ENCODE assay signal across 29 cellular contexts in the genomic region with DNA sequence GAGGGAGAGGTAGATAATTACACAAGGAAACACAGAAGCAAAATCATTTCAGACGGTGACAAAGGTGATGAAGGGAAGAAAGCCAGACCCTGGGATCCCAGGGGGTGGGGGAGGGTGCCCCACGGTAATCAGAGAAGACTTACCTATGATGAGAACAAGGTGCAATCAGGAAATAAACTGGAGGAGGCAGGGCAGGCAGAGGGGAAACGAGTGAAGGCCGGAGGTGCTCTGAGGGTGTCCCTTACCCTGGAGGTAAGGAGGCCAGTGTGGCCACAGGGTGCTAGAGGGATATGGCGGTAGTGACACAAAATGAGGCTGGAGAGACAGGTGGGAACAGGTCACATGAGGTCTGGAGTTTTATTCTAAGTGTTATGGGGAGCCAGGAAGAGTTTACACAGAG. TPM values are rescaled to one million over a fixed set of nuclear protein-coding genes. Genes with fewer than 3 reads are reported as not detected.
"Had no signal": no experiment of that assay in that cellular context is flagged by ENCODE, and none has a peak within 500 bp of the region (broad histone marks: within the 10 kb centered on the region; RNA-seq: fewer than 3 reads in every experiment).

No MANE protein-coding gene starts in this region.

- H3K9ac ChIP-seq: KMS-11 had no signal

- H3K36me3 Mint-ChIP-seq: activated naive CD4-positive, alpha-beta T cell treated with anti-CD3 and anti-CD28 coated beads, Interleukin-2, amount 50 U/mL, for 24 hours had no signal

- H3K4me3 ChIP-seq: ascending aorta, body of pancreas had no signal

- FAIRE-seq: bronchial epithelial cell, TTC549 had no signal

- H3K27me3 ChIP-seq: ascending aorta, body of pancreas had no signal

- H3K9me3 ChIP-seq: ascending aorta, body of pancreas had no signal

- H3K4me2 ChIP-seq: KMS-11 had no signal

- H3K9me3 Mint-ChIP-seq: activated CD4-positive, alpha-beta memory T cell treated with anti-CD3 and anti-CD28 coated beads, Interleukin-2, amount 10 ng/mL, durations not matched to agents 7 days and 5 days; activated naive CD4-positive, alpha-beta T cell treated with anti-CD3 and anti-CD28 coated beads, Interleukin-2, amount 50 U/mL, for 24 hours; activated naive CD8-positive, alpha-beta T cell treated with anti-CD3 and anti-CD28 coated beads, Interleukin-2, amount 50 U/mL, for 24 hours; activated T-cell treated with anti-CD3 and anti-CD28 coated beads, Interleukin-2, amount 50 U/mL, for 72 hours had no signal

- H3K27ac Mint-ChIP-seq: activated CD4-positive, alpha-beta memory T cell treated with anti-CD3 and anti-CD28 coated beads, Interleukin-2, amount 10 ng/mL, durations not matched to agents 7 days and 5 days; activated CD4-positive, alpha-beta T cell treated with anti-CD3 and anti-CD28 coated beads for 36 hours; activated naive CD4-positive, alpha-beta T cell treated with anti-CD3 and anti-CD28 coated beads, Interleukin-2, amount 50 U/mL, for 24 hours; activated naive CD8-positive, alpha-beta T cell treated with anti-CD3 and anti-CD28 coated beads, Interleukin-2, amount 50 U/mL, for 24 hours; activated T-cell treated with anti-CD3 and anti-CD28 coated beads, Interleukin-2, amount 50 U/mL, for 72 hours had no signal

- H3K36me3 ChIP-seq: ascending aorta, WERI-Rb-1 had no signal

- ATAC-seq: activated CD4-positive, alpha-beta T cell treated with anti-CD3 and anti-CD28 coated beads for 36 hours; activated naive CD8-positive, alpha-beta T cell treated with anti-CD3 and anti-CD28 coated beads, Interleukin-2, amount 50 U/mL, for 24 hours; activated T-cell treated with anti-CD3 and anti-CD28 coated beads, Interleukin-2, amount 50 U/mL, for 72 hours; body of pancreas had no signal

- DNase-seq: activated CD4-positive, alpha-beta memory T cell treated with anti-CD3 and anti-CD28 coated beads, Interleukin-2, amount 10 ng/mL, durations not matched to agents 7 days and 5 days; activated CD4-positive, alpha-beta T cell treated with anti-CD3 and anti-CD28 coated beads for 36 hours; activated CD4-positive, alpha-beta T cell treated with anti-CD3 and anti-CD28 coated beads, Interleukin-2, amount 50 U/mL, for 1 hour; activated naive CD8-positive, alpha-beta T cell treated with anti-CD3 and anti-CD28 coated beads, Interleukin-2, amount 50 U/mL, for 24 hours; activated T-cell treated with anti-CD3 and anti-CD28 coated beads for 4 hours; activated T-cell treated with anti-CD3 and anti-CD28 coated beads, Interleukin-2, amount 50 U/mL, for 72 hours; amniotic stem cell; body of pancreas; NCI-H1092; NCI-H1417; NCI-H1930; NCI-H2171; NCI-H2227 treated with DMSO at 0.1 percent for 48 hours; NCI-H526; NCI-H82; SIG-M5; T-helper 2 cell; T1000; WERI-Rb-1 had no signal

- H3K4me3 Mint-ChIP-seq: activated CD4-positive, alpha-beta memory T cell treated with anti-CD3 and anti-CD28 coated beads, Interleukin-2, amount 10 ng/mL, durations not matched to agents 7 days and 5 days; activated CD4-positive, alpha-beta T cell treated with anti-CD3 and anti-CD28 coated beads for 36 hours; activated naive CD4-positive, alpha-beta T cell treated with anti-CD3 and anti-CD28 coated beads, Interleukin-2, amount 50 U/mL, for 24 hours; activated naive CD8-positive, alpha-beta T cell treated with anti-CD3 and anti-CD28 coated beads, Interleukin-2, amount 50 U/mL, for 24 hours; activated T-cell treated with anti-CD3 and anti-CD28 coated beads, Interleukin-2, amount 50 U/mL, for 72 hours had no signal

- H3K27me3 Mint-ChIP-seq: activated CD4-positive, alpha-beta T cell treated with anti-CD3 and anti-CD28 coated beads for 36 hours; activated naive CD4-positive, alpha-beta T cell treated with anti-CD3 and anti-CD28 coated beads, Interleukin-2, amount 50 U/mL, for 24 hours; activated naive CD8-positive, alpha-beta T cell treated with anti-CD3 and anti-CD28 coated beads, Interleukin-2, amount 50 U/mL, for 24 hours had no signal

- H3K27ac ChIP-seq: ascending aorta, body of pancreas, KMS-11, WERI-Rb-1 had no signal

RNA-seq across cellular contexts. Expression of a gene that starts 13.9 kb away (rescaled TPM):
- total RNA-seq: activated CD4-positive, alpha-beta memory T cell treated with anti-CD3 and anti-CD28 coated beads, Interleukin-2, amount 10 ng/mL, durations not matched to agents 7 days and 5 days; activated CD4-positive, alpha-beta T cell treated with anti-CD3 and anti-CD28 coated beads for 36 hours; activated CD8-positive, alpha-beta memory T cell treated with anti-CD3 and anti-CD28 coated beads for 36 hours; activated T-cell treated with anti-CD3 and anti-CD28 coated beads, Interleukin-2, amount 50 U/mL, for 72 hours; ascending aorta; body of pancreas; bronchial epithelial cell; MCF 10A; NCI-H460; OCI-LY7; RPMI7951 had no signal
